Comparison of ENCODE assay signal across 16 cellular contexts in the genomic region with DNA sequence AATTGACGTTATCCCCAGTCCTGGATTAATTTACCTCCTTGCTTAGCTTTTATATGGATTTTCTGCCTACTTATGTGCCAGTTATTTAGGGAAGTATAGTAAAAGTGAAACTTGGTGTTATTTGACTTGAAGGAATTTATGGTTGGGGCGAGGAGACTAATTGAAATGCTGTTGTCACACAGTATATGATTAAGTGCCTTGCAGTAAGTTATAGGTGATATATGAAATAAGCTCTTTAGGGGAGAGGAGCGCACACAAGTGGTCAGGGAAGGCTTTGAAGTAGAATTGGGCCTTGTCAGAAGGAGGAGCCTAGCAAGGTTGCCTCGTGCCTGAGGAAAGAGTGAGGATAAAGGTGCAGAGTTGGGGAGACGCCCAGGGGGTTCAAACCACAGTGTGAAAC. TPM values are rescaled to one million over a fixed set of nuclear protein-coding genes. Genes with fewer than 3 reads are reported as not detected.
A peak's percentile ranks its signal among the peaks of the same experiment; 100 is the strongest.
DNase-seq lines count a peak whose midpoint lies in the region; ATAC-seq and TF ChIP-seq lines count a peak whose summit lies in the region.
"Had no signal": no experiment of that assay in that cellular context is flagged by ENCODE, and none has a peak within 500 bp of the region (broad histone marks: within the 10 kb centered on the region; RNA-seq: fewer than 3 reads in every experiment).

No MANE protein-coding gene starts in this region.

- no peak for TF ChIP-seq EP300 in neural cell (conservative IDR thresholded peaks at IDR 0.05; ENCODE audit: poor library complexity, severe bottlenecking)

- no peaks in the 10 kb centered on the region for H4K20me1 ChIP-seq in neural cell (ENCODE audit: insufficient read depth)

- peak overlapping the region; percentile 14 for H3K4me3 ChIP-seq in neural cell (ENCODE audit: low read length)
- H3K4me3 ChIP-seq: gastrocnemius medialis, vagina had no signal

- TF ChIP-seq CTCF in HFFc6 (IDR thresholded peaks at IDR 0.05) = no peak
- no peak for TF ChIP-seq CTCF in neural cell (IDR thresholded peaks at IDR 0.05; ENCODE audit: poor library complexity, severe bottlenecking)

- DNase-seq in CD1c-positive myeloid dendritic cell (ENCODE audit: extremely low spot score) (peak; percentile 81), HFFc6 (no peak), SIG-M5 (lab: John Stamatoyannopoulos, UW) (peak; percentile 44), DMS153 (lab: John Stamatoyannopoulos, UW) (no peak), NCI-H1694 treated with DMSO at 0.1 percent for 48 hours (lab: John Stamatoyannopoulos, UW) (no peak)
- DNase-seq: activated CD4-positive, CD25-positive, alpha-beta regulatory T cell; activated effector memory CD4-positive, alpha-beta T cell treated with Interleukin-2 at 50 U/mL for 16 hours; amygdala; gastrocnemius medialis; mesendoderm; NCI-H510A; stimulated activated CD4-positive, alpha-beta T cell treated with anti-CD3 and anti-CD28 coated beads, Interleukin-4, amount 100 ng/mL, for 4 hours had no signal

- TF ChIP-seq RAD21 in neural cell (conservative IDR thresholded peaks at IDR 0.05) = no peak

- no peak for ATAC-seq in HG02852 (IDR thresholded peaks at IDR 0.05; ENCODE audit: unreplicated experiment)
- ATAC-seq in GM18868 (IDR thresholded peaks at IDR 0.05; ENCODE audit: unreplicated experiment) = no peak
- ATAC-seq: gastrocnemius medialis had no signal

- no peak overlapping the region for H3K4me2 ChIP-seq in neural cell (ENCODE audit: low read length)

- peaks cover 1% of the 10 kb centered on the region for H3K36me3 ChIP-seq in neural cell (ENCODE audit: insufficient read depth, low read length)
- H3K36me3 ChIP-seq: gastrocnemius medialis had no signal

- H2AFZ ChIP-seq in neural cell (ENCODE audit: low read depth, low read length) = no peak overlapping the region

- no peaks in the 10 kb centered on the region for H3F3A ChIP-seq in neural cell (ENCODE audit: insufficient read depth, low read length, poor library complexity, severe bottlenecking)

- H3K9ac ChIP-seq in neural cell (ENCODE audit: low read length) = peak overlapping the region; percentile 2

- H3K4me1 Mint-ChIP-seq in HFFc6 (ENCODE audit: low read depth) = peaks cover 56% of the 10 kb centered on the region

- H3K27me3 ChIP-seq in neural cell (ENCODE audit: insufficient read depth, low read depth, low read length) = no peaks in the 10 kb centered on the region
- H3K27me3 ChIP-seq: gastrocnemius medialis, vagina had no signal

- H3K4me3 Mint-ChIP-seq in HFFc6 = 0 out of 2 replicates have a peak overlapping the region, but pooled peaks have one; percentile 20

- no peaks in the 10 kb centered on the region for H3K9me3 ChIP-seq in neural cell (ENCODE audit: low read length)
- H3K9me3 ChIP-seq: gastrocnemius medialis, vagina had no signal

- H3K9me3 Mint-ChIP-seq in HFFc6 = no peaks in the 10 kb centered on the region

- peak overlapping the region; percentile 46 for H3K27ac ChIP-seq in neural cell (ENCODE audit: low read length)
- H3K27ac ChIP-seq: gastrocnemius medialis had no signal

- peak overlapping the region; percentile 98 for H3K27ac Mint-ChIP-seq in HFFc6

- 0 out of 2 replicates have a peak, but pooled peaks cover 4% of the 10 kb centered on the region for H3K36me3 Mint-ChIP-seq in HFFc6 (ENCODE audit: low read depth)

- no peaks in the 10 kb centered on the region; the same call in 1 of the 2 replicates for H3K27me3 Mint-ChIP-seq in HFFc6 (ENCODE audit: insufficient read depth)

- H3K9me2 ChIP-seq in neural cell (ENCODE audit: insufficient read depth, low read length) = no peaks in the 10 kb centered on the region

- H3K79me2 ChIP-seq in neural cell (replicated peaks; ENCODE audit: insufficient read depth, low read length) = no peaks in the 10 kb centered on the region

TF ChIP-seq in neural cell, 6 proteins besides CTCF, POLR2A, EP300 and RAD21:
- TF ChIP-seq POLR2AphosphoS5 (IDR thresholded peaks at IDR 0.05) (no peak), MXI1 (conservative IDR thresholded peaks at IDR 0.05; ENCODE audit: poor library complexity, severe bottlenecking) (no peak), SMC3 (conservative IDR thresholded peaks at IDR 0.05; ENCODE audit: poor library complexity) (no peak), TAF1 (IDR thresholded peaks at IDR 0.05; ENCODE audit: low read depth) (no peak), EZH2 (IDR thresholded peaks at IDR 0.05; ENCODE audit: borderline replicate concordance, insufficient read depth, low read length, poor library complexity, severe bottlenecking) (no peak)
- TF ChIP-seq, protein P1, sequence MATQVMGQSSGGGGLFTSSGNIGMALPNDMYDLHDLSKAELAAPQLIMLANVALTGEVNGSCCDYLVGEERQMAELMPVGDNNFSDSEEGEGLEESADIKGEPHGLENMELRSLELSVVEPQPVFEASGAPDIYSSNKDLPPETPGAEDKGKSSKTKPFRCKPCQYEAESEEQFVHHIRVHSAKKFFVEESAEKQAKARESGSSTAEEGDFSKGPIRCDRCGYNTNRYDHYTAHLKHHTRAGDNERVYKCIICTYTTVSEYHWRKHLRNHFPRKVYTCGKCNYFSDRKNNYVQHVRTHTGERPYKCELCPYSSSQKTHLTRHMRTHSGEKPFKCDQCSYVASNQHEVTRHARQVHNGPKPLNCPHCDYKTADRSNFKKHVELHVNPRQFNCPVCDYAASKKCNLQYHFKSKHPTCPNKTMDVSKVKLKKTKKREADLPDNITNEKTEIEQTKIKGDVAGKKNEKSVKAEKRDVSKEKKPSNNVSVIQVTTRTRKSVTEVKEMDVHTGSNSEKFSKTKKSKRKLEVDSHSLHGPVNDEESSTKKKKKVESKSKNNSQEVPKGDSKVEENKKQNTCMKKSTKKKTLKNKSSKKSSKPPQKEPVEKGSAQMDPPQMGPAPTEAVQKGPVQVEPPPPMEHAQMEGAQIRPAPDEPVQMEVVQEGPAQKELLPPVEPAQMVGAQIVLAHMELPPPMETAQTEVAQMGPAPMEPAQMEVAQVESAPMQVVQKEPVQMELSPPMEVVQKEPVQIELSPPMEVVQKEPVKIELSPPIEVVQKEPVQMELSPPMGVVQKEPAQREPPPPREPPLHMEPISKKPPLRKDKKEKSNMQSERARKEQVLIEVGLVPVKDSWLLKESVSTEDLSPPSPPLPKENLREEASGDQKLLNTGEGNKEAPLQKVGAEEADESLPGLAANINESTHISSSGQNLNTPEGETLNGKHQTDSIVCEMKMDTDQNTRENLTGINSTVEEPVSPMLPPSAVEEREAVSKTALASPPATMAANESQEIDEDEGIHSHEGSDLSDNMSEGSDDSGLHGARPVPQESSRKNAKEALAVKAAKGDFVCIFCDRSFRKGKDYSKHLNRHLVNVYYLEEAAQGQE (IDR thresholded peaks at IDR 0.05; ENCODE audit: borderline replicate concordance) = no peak

RNA-seq across cellular contexts. Expression of a gene that starts 20.5 kb away (rescaled TPM):
- total RNA-seq in HFFc6 (2021; fragmentation: NEBNext Ultra II Directional; extraction: Animal tissue kit (Norgen Biotek cat#: 25700)) = 10 to 100 TPM; 27.1 to 29.3 (median 28.6) TPM
- polyA plus RNA-seq in neural cell = 13.7 and 17.1 TPM in 2 replicates
- polyA minus RNA-seq in neural cell = 21.7 and 38.2 TPM in 2 replicates

Comparison
In these comparisons a context has a peak if more than half of its experiments do, and no peak if none do; other contexts are left out.
1. DNase-seq: peak in CD1c-positive myeloid dendritic cell (single experiment) and SIG-M5 (single experiment); none in HFFc6 (single experiment), DMS153 (single experiment) and NCI-H1694 treated with DMSO at 0.1 percent for 48 hours (single experiment).